In genomic region chrX:154525606-154526490, GRCh38 we compare ENCODE assay signal across 19 cellular contexts. TPM values are rescaled to one million over a fixed set of nuclear protein-coding genes. Genes with fewer than 3 reads are reported as not detected.
DNase-seq lines count a peak whose midpoint lies in the region; ATAC-seq and TF ChIP-seq lines count a peak whose summit lies in the region.
"Had no signal": no experiment of that assay in that cellular context is flagged by ENCODE, and none has a peak within 500 bp of the region (broad histone marks: within the 10 kb centered on the region; RNA-seq: fewer than 3 reads in every experiment).

No MANE protein-coding gene starts in this region.

- no TSS peak for BruUV-seq in Caco-2 (replicated peaks; lab: Mats Ljungman, UMichigan)

- intact Hi-C loops in Caco-2 (cut with micrococcal nuclease; ENCODE audit: unreplicated experiment): no loop called here
- intact Hi-C loops in sigmoid colon (cut with DNase I): no loop called here

- peak overlapping the region in 1 of 4 donors; percentile 70 for H3K27ac ChIP-seq in sigmoid colon
- H3K27ac ChIP-seq: SK-N-MC had no signal

- ATAC-seq in activated naive CD4-positive, alpha-beta T cell treated with anti-CD3 and anti-CD28 coated beads, Interleukin-2, amount 50 U/mL, for 72 hours: no peak
- no peak for ATAC-seq in GM18873 (IDR thresholded peaks at IDR 0.05; ENCODE audit: low FRiP score, unreplicated experiment)
- no peak for ATAC-seq in GM21447 (IDR thresholded peaks at IDR 0.05; ENCODE audit: unreplicated experiment)

- CTCF ChIA-PET in Caco-2 (lab: Charles Lee): interaction anchor here (0.6 kb wide), 1 partner anchor 97 kb away, joined by 3 read pairs; no protein-coding TSS in a partner anchor

- H3K36me3 ChIP-seq in Caco-2 (ENCODE audit: control insufficient read depth, insufficient read depth, low read length): no peaks in the 10 kb centered on the region
- no peaks in the 10 kb centered on the region for H3K36me3 ChIP-seq in sigmoid colon
- H3K36me3 ChIP-seq: esophagus muscularis mucosa, heart right ventricle, upper lobe of right lung had no signal

- no peak for TF ChIP-seq POLR2A in sigmoid colon (IDR thresholded peaks at IDR 0.05)

- H3K27ac Mint-ChIP-seq in T-helper 2 cell treated with Interferon-gamma antibody and Interleukin-4, amounts not matched to agents 5 μg/mL and 100 μg/mL, for 36 hours: peak overlapping the region; percentile 20
- H3K27ac Mint-ChIP-seq in Caco-2 (ENCODE audit: unreplicated experiment) (peak overlapping the region; percentile 42), nephron (peak overlapping the region; percentile 97 to 99 (median 99))
- H3K27ac Mint-ChIP-seq in activated naive CD4-positive, alpha-beta T cell treated with anti-CD3 and anti-CD28 coated beads, Interleukin-2, amount 50 U/mL, for 72 hours: peak overlapping the region; percentile 55 to 75

- no peak for TF ChIP-seq EP300 in sigmoid colon (IDR thresholded peaks at IDR 0.05)

- no peak overlapping the region for H3K4me3 ChIP-seq in Caco-2 (ENCODE audit: low read depth, low read length)
- H3K4me3 ChIP-seq in sigmoid colon: no peak overlapping the region
- H3K4me3 ChIP-seq: esophagus muscularis mucosa, heart right ventricle, SK-N-MC, upper lobe of right lung had no signal

- WGBS in sigmoid colon, 2 donors: 82 to 88% methylated on average over 14 of the region's 14 CpGs

- H3K9me3 ChIP-seq in Caco-2 (no peaks in the 10 kb centered on the region), sigmoid colon (no peaks in the 10 kb centered on the region)
- H3K9me3 ChIP-seq: esophagus muscularis mucosa, heart right ventricle, neutrophil, upper lobe of right lung had no signal

- DNase-seq in T-helper 2 cell treated with Interferon-gamma antibody and Interleukin-4, amounts not matched to agents 5 μg/mL and 100 μg/mL, for 36 hours (ENCODE audit: low spot score): no peak
- DNase-seq in T-helper 2 cell (no peak), Caco-2 (no peak), sigmoid colon (no peak)
- DNase-seq in activated naive CD4-positive, alpha-beta T cell treated with anti-CD3 and anti-CD28 coated beads, Interleukin-2, amount 50 U/mL, for 72 hours (ENCODE audit: low spot score in 2 of 2): no peak
- DNase-seq: activated CD8-positive, alpha-beta memory T cell treated with anti-CD3 and anti-CD28 coated beads, Interleukin-2, amount 50 U/mL, for 4 hours; EL; heart right ventricle; islet precursor cell; NCI-H1694 treated with DMSO at 0.1 percent for 48 hours; NCI-H510A; stimulated activated CD4-positive, alpha-beta T cell treated with anti-CD3 and anti-CD28 coated beads, Interleukin-4, amount 100 ng/mL, for 4 hours; upper lobe of right lung had no signal

- peak overlapping the region; percentile 21 for H3K4me3 Mint-ChIP-seq in T-helper 2 cell treated with Interferon-gamma antibody and Interleukin-4, amounts not matched to agents 5 μg/mL and 100 μg/mL, for 36 hours
- H3K4me3 Mint-ChIP-seq in Caco-2 (ENCODE audit: unreplicated experiment) (peak overlapping the region; percentile 22), nephron (no peak overlapping the region)

- H3K4me1 ChIP-seq in Caco-2: peaks cover 14% of the 10 kb centered on the region
- H3K4me1 ChIP-seq in sigmoid colon: peaks cover 0 to 10% (median 4%) of the 10 kb centered on the region in 4 donors

- peaks cover 14% of the 10 kb centered on the region for H3K4me1 Mint-ChIP-seq in T-helper 2 cell treated with Interferon-gamma antibody and Interleukin-4, amounts not matched to agents 5 μg/mL and 100 μg/mL, for 36 hours (ENCODE audit: low read depth)
- H3K4me1 Mint-ChIP-seq in Caco-2 (ENCODE audit: low read depth, unreplicated experiment) (peaks cover 7% of the 10 kb centered on the region), nephron (peaks cover 15% of the 10 kb centered on the region)

- no peaks in the 10 kb centered on the region for H3K9me3 Mint-ChIP-seq in T-helper 2 cell treated with Interferon-gamma antibody and Interleukin-4, amounts not matched to agents 5 μg/mL and 100 μg/mL, for 36 hours
- no peaks in the 10 kb centered on the region for H3K9me3 Mint-ChIP-seq in Caco-2 (ENCODE audit: unreplicated experiment)
- H3K9me3 Mint-ChIP-seq in activated naive CD4-positive, alpha-beta T cell treated with anti-CD3 and anti-CD28 coated beads, Interleukin-2, amount 50 U/mL, for 72 hours: no peaks in the 10 kb centered on the region
- peaks cover 9% of the 10 kb centered on the region for H3K9me3 Mint-ChIP-seq in nephron

- POLR2A ChIA-PET in Caco-2 (lab: Charles Lee): interaction anchor here (0.6 kb wide), 1 partner anchor 128 kb away, joined by 4 read pairs; no protein-coding TSS in a partner anchor

- H3K36me3 Mint-ChIP-seq in T-helper 2 cell treated with Interferon-gamma antibody and Interleukin-4, amounts not matched to agents 5 μg/mL and 100 μg/mL, for 36 hours (ENCODE audit: low read depth): no peaks in the 10 kb centered on the region
- H3K36me3 Mint-ChIP-seq in Caco-2 (ENCODE audit: insufficient read depth, unreplicated experiment): peaks cover 18% of the 10 kb centered on the region
- H3K36me3 Mint-ChIP-seq in activated naive CD4-positive, alpha-beta T cell treated with anti-CD3 and anti-CD28 coated beads, Interleukin-2, amount 50 U/mL, for 72 hours: no peaks in the 10 kb centered on the region
- H3K36me3 Mint-ChIP-seq in nephron (ENCODE audit: low read depth): no peaks in the 10 kb centered on the region

- TF ChIP-seq CTCF in Caco-2 (IDR thresholded peaks at IDR 0.05; ENCODE audit: insufficient read depth in 1 of 2, low read depth in 1 of 2, low read length in 1 of 2, severe bottlenecking in 1 of 2, unreplicated experiment in 1 of 2): no peak
- no peak for TF ChIP-seq CTCF in nephron (IDR thresholded peaks at IDR 0.05; ENCODE audit: unreplicated experiment in 3 of 3)
- TF ChIP-seq CTCF in sigmoid colon (IDR thresholded peaks at IDR 0.05): no peak

- H3K27me3 ChIP-seq in Caco-2 (replicated peaks; ENCODE audit: control insufficient read depth, insufficient read depth, low read length) (no peaks in the 10 kb centered on the region), sigmoid colon (peaks cover 0 to 4% (median 0%) of the 10 kb centered on the region in 3 donors)
- H3K27me3 ChIP-seq: esophagus muscularis mucosa, neutrophil, upper lobe of right lung had no signal

- no peaks in the 10 kb centered on the region for H3K27me3 Mint-ChIP-seq in T-helper 2 cell treated with Interferon-gamma antibody and Interleukin-4, amounts not matched to agents 5 μg/mL and 100 μg/mL, for 36 hours (ENCODE audit: low read depth)
- H3K27me3 Mint-ChIP-seq in Caco-2 (ENCODE audit: insufficient read depth, unreplicated experiment): no peaks in the 10 kb centered on the region
- no peaks in the 10 kb centered on the region for H3K27me3 Mint-ChIP-seq in nephron (ENCODE audit: low read depth)

RNA-seq across cellular contexts. Expression of gene FAM3A, which starts 9.8 kb away (rescaled TPM):
- total RNA-seq in Caco-2 (2022): 23.0 and 27.3 TPM in 2 replicates
- 10 to 100 TPM; 27.7 to 32.7 TPM for total RNA-seq in activated naive CD4-positive, alpha-beta T cell treated with anti-CD3 and anti-CD28 coated beads, Interleukin-2, amount 50 U/mL, for 72 hours
- 10 to 100 TPM; 30.7 to 49.0 (median 40.6) TPM for total RNA-seq in sigmoid colon
- 10 to 100 TPM; 49.7 to 64.9 (median 57.1) TPM for polyA plus RNA-seq in sigmoid colon

RNA-seq across cellular contexts. Expression of gene G6PD, which starts 20.8 kb away (rescaled TPM):
- 83.6 and 103 TPM in 2 replicates for total RNA-seq in Caco-2 (2022)
- total RNA-seq in activated naive CD4-positive, alpha-beta T cell treated with anti-CD3 and anti-CD28 coated beads, Interleukin-2, amount 50 U/mL, for 72 hours: 10 to 100 TPM; 74.2 to 75.9 TPM
- 10 to 100 TPM; 15.0 to 32.1 (median 19.8) TPM for total RNA-seq in sigmoid colon
- 10 to 100 TPM in 2 of 3 donors, 1 to 10 TPM in 1; 9.0 to 34.6 (median 17.8) TPM for polyA plus RNA-seq in sigmoid colon

RNA-seq across cellular contexts. Expression of gene IKBKG, which starts 21.6 kb away (rescaled TPM):
- 28.6 and 29.3 TPM in 2 replicates for total RNA-seq in Caco-2 (2022)
- 10 to 100 TPM; 34.2 to 35.0 TPM for total RNA-seq in activated naive CD4-positive, alpha-beta T cell treated with anti-CD3 and anti-CD28 coated beads, Interleukin-2, amount 50 U/mL, for 72 hours
- 10 to 100 TPM in 3 of 4 donors, 1 to 10 TPM in 1; 9.2 to 27.4 (median 13.3) TPM for total RNA-seq in sigmoid colon
- 10 to 100 TPM; 13.2 to 28.9 (median 17.8) TPM for polyA plus RNA-seq in sigmoid colon

RNA-seq across cellular contexts. Expression of gene SLC10A3, which starts 35.4 kb away (rescaled TPM):
- total RNA-seq in Caco-2 (2022) (19.6 and 22.5 TPM in 2 replicates), sigmoid colon (10 to 100 TPM; 17.5 to 28.8 (median 20.7) TPM)
- total RNA-seq in activated naive CD4-positive, alpha-beta T cell treated with anti-CD3 and anti-CD28 coated beads, Interleukin-2, amount 50 U/mL, for 72 hours: 10 to 100 TPM in 1 of 2 donors, 1 to 10 TPM in 1; 9.8 to 15.6 TPM
- polyA plus RNA-seq in sigmoid colon: 10 to 100 TPM; 12.9 to 22.6 (median 18.0) TPM

RNA-seq across cellular contexts. Expression of gene UBL4A, which starts 39.4 kb away (rescaled TPM):
- total RNA-seq in Caco-2 (2022): 38.8 and 42.5 TPM in 2 replicates
- 10 to 100 TPM; 39.6 to 40.4 TPM for total RNA-seq in activated naive CD4-positive, alpha-beta T cell treated with anti-CD3 and anti-CD28 coated beads, Interleukin-2, amount 50 U/mL, for 72 hours
- total RNA-seq in sigmoid colon: 10 to 100 TPM; 31.6 to 51.0 (median 44.1) TPM
- 10 to 100 TPM; 36.5 to 44.4 (median 36.5) TPM for polyA plus RNA-seq in sigmoid colon

Comparison
In these comparisons a context has a peak if more than half of its experiments do, and no peak if none do; other contexts are left out.
1. H3K27ac Mint-ChIP-seq: peak in every context shown above with its lines; median percentile 99 in nephron; 65 in activated naive CD4-positive, alpha-beta T cell treated with anti-CD3 and anti-CD28 coated beads, Interleukin-2, amount 50 U/mL, for 72 hours; 42 in Caco-2; 20 in T-helper 2 cell treated with Interferon-gamma antibody and Interleukin-4, amounts not matched to agents 5 μg/mL and 100 μg/mL, for 36 hours.
2. H3K4me3 Mint-ChIP-seq: peak in T-helper 2 cell treated with Interferon-gamma antibody and Interleukin-4, amounts not matched to agents 5 μg/mL and 100 μg/mL, for 36 hours (single experiment) and Caco-2 (single experiment); none in nephron (0 of 3).